Comparison of ENCODE assay signal across 1 cellular context in the genomic region with DNA sequence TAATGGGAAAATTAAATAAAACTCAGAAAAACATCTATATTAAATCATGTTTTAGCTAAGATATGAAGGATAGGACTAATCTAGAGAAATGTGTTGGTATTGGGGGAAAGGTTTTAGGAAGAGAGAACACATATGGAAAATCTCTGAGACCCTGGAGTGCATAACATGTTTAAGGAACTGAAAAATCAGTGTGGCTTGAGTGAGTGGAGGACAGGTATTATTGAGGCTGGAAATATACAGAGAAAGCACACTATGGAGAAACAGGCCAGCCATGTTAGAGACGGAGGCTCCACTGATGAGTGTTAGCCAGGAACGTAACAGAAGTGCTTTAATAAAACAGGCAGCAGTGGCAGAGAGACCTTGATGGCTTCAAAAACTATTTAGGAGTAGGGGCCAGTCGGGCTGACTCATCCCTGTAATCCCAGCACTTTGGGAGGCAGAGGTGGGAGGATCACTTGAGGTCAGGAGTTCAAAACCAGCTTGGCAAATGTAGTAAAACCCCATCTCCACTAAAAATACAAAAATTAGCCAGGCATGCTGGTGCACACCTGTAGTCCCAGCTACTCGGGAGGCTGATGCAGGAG.
TF ChIP-seq lines count a peak whose summit lies in the region.

No MANE protein-coding gene starts in this region.

TF ChIP-seq in WTC11, 78 proteins besides CTCF, POLR2A, EP300 and RAD21 (continued from another document):
- TF ChIP-seq FOXJ3 (CRISPR knock-in tag; IDR thresholded peaks at IDR 0.05; ENCODE audit: borderline replicate concordance) (no peak), NFYB (CRISPR knock-in tag; conservative IDR thresholded peaks at IDR 0.05; ENCODE audit: low read depth) (no peak), MXD4 (CRISPR knock-in tag; IDR thresholded peaks at IDR 0.05; ENCODE audit: borderline replicate concordance) (no peak), KAT7 (CRISPR knock-in tag; IDR thresholded peaks at IDR 0.05; ENCODE audit: borderline replicate concordance) (no peak), TCF7 (CRISPR knock-in tag; IDR thresholded peaks at IDR 0.05; ENCODE audit: low read depth) (no peak)
- TF ChIP-seq, protein P1, sequence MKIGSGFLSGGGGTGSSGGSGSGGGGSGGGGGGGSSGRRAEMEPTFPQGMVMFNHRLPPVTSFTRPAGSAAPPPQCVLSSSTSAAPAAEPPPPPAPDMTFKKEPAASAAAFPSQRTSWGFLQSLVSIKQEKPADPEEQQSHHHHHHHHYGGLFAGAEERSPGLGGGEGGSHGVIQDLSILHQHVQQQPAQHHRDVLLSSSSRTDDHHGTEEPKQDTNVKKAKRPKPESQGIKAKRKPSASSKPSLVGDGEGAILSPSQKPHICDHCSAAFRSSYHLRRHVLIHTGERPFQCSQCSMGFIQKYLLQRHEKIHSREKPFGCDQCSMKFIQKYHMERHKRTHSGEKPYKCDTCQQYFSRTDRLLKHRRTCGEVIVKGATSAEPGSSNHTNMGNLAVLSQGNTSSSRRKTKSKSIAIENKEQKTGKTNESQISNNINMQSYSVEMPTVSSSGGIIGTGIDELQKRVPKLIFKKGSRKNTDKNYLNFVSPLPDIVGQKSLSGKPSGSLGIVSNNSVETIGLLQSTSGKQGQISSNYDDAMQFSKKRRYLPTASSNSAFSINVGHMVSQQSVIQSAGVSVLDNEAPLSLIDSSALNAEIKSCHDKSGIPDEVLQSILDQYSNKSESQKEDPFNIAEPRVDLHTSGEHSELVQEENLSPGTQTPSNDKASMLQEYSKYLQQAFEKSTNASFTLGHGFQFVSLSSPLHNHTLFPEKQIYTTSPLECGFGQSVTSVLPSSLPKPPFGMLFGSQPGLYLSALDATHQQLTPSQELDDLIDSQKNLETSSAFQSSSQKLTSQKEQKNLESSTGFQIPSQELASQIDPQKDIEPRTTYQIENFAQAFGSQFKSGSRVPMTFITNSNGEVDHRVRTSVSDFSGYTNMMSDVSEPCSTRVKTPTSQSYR (CRISPR knock-in tag; IDR thresholded peaks at IDR 0.05) = no peak
- TF ChIP-seq, protein P2, sequence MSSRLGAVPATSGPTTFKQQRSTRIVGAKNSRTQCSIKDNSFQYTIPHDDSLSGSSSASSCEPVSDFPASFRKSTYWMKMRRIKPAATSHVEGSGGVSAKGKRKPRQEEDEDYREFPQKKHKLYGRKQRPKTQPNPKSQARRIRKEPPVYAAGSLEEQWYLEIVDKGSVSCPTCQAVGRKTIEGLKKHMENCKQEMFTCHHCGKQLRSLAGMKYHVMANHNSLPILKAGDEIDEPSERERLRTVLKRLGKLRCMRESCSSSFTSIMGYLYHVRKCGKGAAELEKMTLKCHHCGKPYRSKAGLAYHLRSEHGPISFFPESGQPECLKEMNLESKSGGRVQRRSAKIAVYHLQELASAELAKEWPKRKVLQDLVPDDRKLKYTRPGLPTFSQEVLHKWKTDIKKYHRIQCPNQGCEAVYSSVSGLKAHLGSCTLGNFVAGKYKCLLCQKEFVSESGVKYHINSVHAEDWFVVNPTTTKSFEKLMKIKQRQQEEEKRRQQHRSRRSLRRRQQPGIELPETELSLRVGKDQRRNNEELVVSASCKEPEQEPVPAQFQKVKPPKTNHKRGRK (CRISPR knock-in tag; IDR thresholded peaks at IDR 0.05; ENCODE audit: borderline replicate concordance) = no peak
